ENCODE assay signal across 8 cellular contexts in the genomic region with DNA sequence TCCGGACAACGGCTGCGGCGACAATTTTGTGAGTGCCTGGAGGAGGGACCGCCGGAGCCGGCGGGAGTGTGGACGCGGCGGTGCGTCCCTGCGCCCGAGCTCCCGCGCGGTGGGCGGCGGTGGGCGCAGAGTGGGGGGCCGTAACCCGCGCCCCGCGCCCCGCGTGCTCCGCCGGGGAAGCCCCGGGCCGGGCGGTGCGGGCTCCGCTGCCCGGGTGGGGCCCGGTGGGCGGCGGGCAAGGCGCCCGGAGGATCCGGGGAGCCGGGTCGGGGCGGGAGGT. TPM values are rescaled to one million over a fixed set of nuclear protein-coding genes. Genes with fewer than 3 reads are reported as not detected.
A peak's percentile ranks its signal among the peaks of the same experiment; 100 is the strongest.
DNase-seq lines count a peak whose midpoint lies in the region; ATAC-seq, FAIRE-seq and TF ChIP-seq lines count a peak whose summit lies in the region.

No MANE protein-coding gene starts in this region.

- ATAC-seq in Right ventricle myocardium superior (ENCODE audit: poor library complexity), result no peak
- ATAC-seq in activated CD8-positive, alpha-beta T cell treated with anti-CD3 and anti-CD28 coated beads for 36 hours, result peak; percentile 8
- ATAC-seq in HG02571 (IDR thresholded peaks at IDR 0.05; ENCODE audit: unreplicated experiment), result no peak

- H3K4me3 ChIP-seq in cardiac muscle cell (peak overlapping the region; percentile 86), thymus (ENCODE audit: low read length) (peak overlapping the region; percentile 84)

- FAIRE-seq in HTR-8/SVneo (lab: Jason Lieb, UNC), result no peak

- H3K9me3 ChIP-seq in cardiac muscle cell (ENCODE audit: low read depth), result no peaks in the 10 kb centered on the region
- H3K9me3 ChIP-seq in thymus (ENCODE audit: control insufficient read depth), result no peaks in the 10 kb centered on the region

- no peaks in the 10 kb centered on the region for H3K9me3 Mint-ChIP-seq in activated CD8-positive, alpha-beta T cell treated with anti-CD3 and anti-CD28 coated beads for 36 hours
- H3K9me3 Mint-ChIP-seq in immature natural killer cell (no peaks in the 10 kb centered on the region), endothelial cell (ENCODE audit: unreplicated experiment) (no peaks in the 10 kb centered on the region)

- H3K4me1 ChIP-seq in cardiac muscle cell (ENCODE audit: low read depth) (no peaks in the 10 kb centered on the region), thymus (ENCODE audit: control insufficient read depth, insufficient read depth, low read length) (peaks cover 6% of the 10 kb centered on the region)

- DNase-seq in cardiac muscle cell (ENCODE audit: low read depth in 1 of 2, low spot score in 1 of 2) (no peak), Right ventricle myocardium superior (no peak), immature natural killer cell (no peak), endothelial cell (ENCODE audit: low spot score) (no peak), HTR-8/SVneo (ENCODE audit: insufficient read length, low spot score) (no peak)
- DNase-seq in activated CD8-positive, alpha-beta T cell treated with anti-CD3 and anti-CD28 coated beads for 36 hours, result no peak

- peaks cover 19% of the 10 kb centered on the region for H3K27me3 ChIP-seq in cardiac muscle cell
- peaks cover 7% of the 10 kb centered on the region for H3K27me3 ChIP-seq in thymus (ENCODE audit: control insufficient read depth, insufficient read depth)

- H3K27ac ChIP-seq in cardiac muscle cell (peak overlapping the region; percentile 46), thymus (ENCODE audit: low read depth) (peak overlapping the region; percentile 59)

- no peak overlapping the region for H3K27ac Mint-ChIP-seq in activated CD8-positive, alpha-beta T cell treated with anti-CD3 and anti-CD28 coated beads for 36 hours
- H3K27ac Mint-ChIP-seq in immature natural killer cell, result peak overlapping the region in 1 of 6 donors; percentile 55
- no peak overlapping the region for H3K27ac Mint-ChIP-seq in endothelial cell (ENCODE audit: unreplicated experiment)

- no peaks in the 10 kb centered on the region for H3K36me3 Mint-ChIP-seq in activated CD8-positive, alpha-beta T cell treated with anti-CD3 and anti-CD28 coated beads for 36 hours (ENCODE audit: low read depth)
- H3K36me3 Mint-ChIP-seq in immature natural killer cell (no peaks in the 10 kb centered on the region), endothelial cell (ENCODE audit: low read depth, unreplicated experiment) (no peaks in the 10 kb centered on the region)

- H3K4me1 Mint-ChIP-seq in activated CD8-positive, alpha-beta T cell treated with anti-CD3 and anti-CD28 coated beads for 36 hours (ENCODE audit: low read depth), result peaks cover 6% of the 10 kb centered on the region
- peaks cover 9 to 11% of the 10 kb centered on the region in 2 donors for H3K4me1 Mint-ChIP-seq in immature natural killer cell
- H3K4me1 Mint-ChIP-seq in endothelial cell (ENCODE audit: unreplicated experiment), result peaks cover 8% of the 10 kb centered on the region

- no peaks in the 10 kb centered on the region for H3K36me3 ChIP-seq in cardiac muscle cell
- no peaks in the 10 kb centered on the region for H3K36me3 ChIP-seq in thymus (ENCODE audit: control insufficient read depth, insufficient read depth)

- peak overlapping the region; percentile 75 for H3K4me3 Mint-ChIP-seq in activated CD8-positive, alpha-beta T cell treated with anti-CD3 and anti-CD28 coated beads for 36 hours
- H3K4me3 Mint-ChIP-seq in immature natural killer cell (peak overlapping the region; percentile 44 to 81 (median 74)), endothelial cell (ENCODE audit: unreplicated experiment) (no peak overlapping the region)

- POLR2A ChIA-PET in activated CD8-positive, alpha-beta T cell treated with anti-CD3 and anti-CD28 coated beads for 36 hours (lab: Charles Lee), result interaction anchor here (0.6 to 2.7 kb wide), 5 partner anchors 11 to 344 kb away, joined by 3 to 8 read pairs (median 6); a partner anchor contains a TSS

- CTCF ChIA-PET in activated CD8-positive, alpha-beta T cell treated with anti-CD3 and anti-CD28 coated beads for 36 hours (lab: Charles Lee), result interaction anchor here (1.3 to 1.4 kb wide), 2 partner anchors 12 to 141 kb away, joined by 4 to 5 read pairs; no protein-coding TSS in a partner anchor

- under 1% methylated on average over 44 of the region's 44 CpGs for WGBS in thymus

- peaks cover 10% of the 10 kb centered on the region for H3K27me3 Mint-ChIP-seq in activated CD8-positive, alpha-beta T cell treated with anti-CD3 and anti-CD28 coated beads for 36 hours
- H3K27me3 Mint-ChIP-seq in immature natural killer cell (ENCODE audit: low read depth in 3 of 3) (peaks cover 2 to 24% (median 16%) of the 10 kb centered on the region in 3 donors), endothelial cell (ENCODE audit: unreplicated experiment) (peaks cover 8% of the 10 kb centered on the region)

- TF ChIP-seq CTCF in cardiac muscle cell (IDR thresholded peaks at IDR 0.05; ENCODE audit: low read depth, low read length) (no peak), endothelial cell (IDR thresholded peaks at IDR 0.05; ENCODE audit: unreplicated experiment) (no peak)
- no peak for TF ChIP-seq CTCF in activated CD8-positive, alpha-beta T cell treated with anti-CD3 and anti-CD28 coated beads for 36 hours (IDR thresholded peaks at IDR 0.05)

- intact Hi-C loops in Right ventricle myocardium superior (cut with DNase I), result no loop called here
- intact Hi-C loops in activated CD8-positive, alpha-beta T cell treated with anti-CD3 and anti-CD28 coated beads for 36 hours (cut with micrococcal nuclease), result no loop called here

RNA-seq across cellular contexts. Expression of a gene that starts 0.4 kb away (rescaled TPM):
- total RNA-seq in cardiac muscle cell, result 16.5 and 39.3 TPM in 2 replicates
- polyA plus RNA-seq in cardiac muscle cell, result 11.2 and 26.3 TPM in 2 replicates
- 17.7 TPM for total RNA-seq in Right ventricle myocardium superior
- total RNA-seq in activated CD8-positive, alpha-beta T cell treated with anti-CD3 and anti-CD28 coated beads for 36 hours, result 1 to 10 TPM; 3.2 to 3.3 TPM
- polyA plus RNA-seq in immature natural killer cell, result 10 to 100 TPM in 1 of 3 donors, 1 to 10 TPM in 2; 7.1 to 11.0 (median 7.2) TPM
- 18.9 TPM for polyA plus RNA-seq in thymus
- total RNA-seq in endothelial cell (ENCODE audit: unreplicated experiment), result 18.0 TPM
